Comparison of ENCODE assay signal across 8 cellular contexts in genomic region chr2:42494434-42495233, GRCh38. TPM values are rescaled to one million over a fixed set of nuclear protein-coding genes. Genes with fewer than 3 reads are reported as not detected.
DNase-seq lines count a peak whose midpoint lies in the region; ATAC-seq and TF ChIP-seq lines count a peak whose summit lies in the region.

No MANE protein-coding gene starts in this region.

- H3K4me3 ChIP-seq in GM23248 (peak overlapping the region; percentile 70), LNCaP clone FGC (ENCODE audit: low read depth, low read length) (peak overlapping the region; percentile 54), neutrophil (ENCODE audit: low read depth in 1 of 2, low read length in 1 of 2) (peak overlapping the region; percentile 49 to 62)

- in situ Hi-C loops in GM23248 (cut with MboI), result no loop called here

- no peaks in the 10 kb centered on the region for H3K9me2 ChIP-seq in GM23248 (ENCODE audit: insufficient read depth)

- no peak overlapping the region for H3K9ac ChIP-seq in GM23248

- peak; percentile 91 for DNase-seq in DMS79 (lab: John Stamatoyannopoulos, UW)
- DNase-seq in GM23248, result peak; percentile 74
- peak; percentile 63 for DNase-seq in LNCaP clone FGC (ENCODE audit: low read depth)
- DNase-seq in RPMI8226, result peak; percentile 67
- DNase-seq in activated T-helper 9 cell treated with anti-CD3 and anti-CD28 coated beads, Interleukin-2, amount 50 U/mL, for 16 hours (ENCODE audit: low read depth), result peak; percentile 52
- peak; percentile 62 to 85 for DNase-seq in foreskin keratinocyte
- peak; percentile 50 for DNase-seq in stromal cell of bone marrow (ENCODE audit: low read depth)

- peak; percentile 84 for ATAC-seq in foreskin keratinocyte

- H3K27ac ChIP-seq in GM23248 (no peak overlapping the region), foreskin keratinocyte (no peak overlapping the region), neutrophil (no peak overlapping the region)

- peak overlapping the region; percentile 88 for H3K4me2 ChIP-seq in GM23248 (ENCODE audit: unreplicated experiment)

- no peaks in the 10 kb centered on the region for H3K79me2 ChIP-seq in GM23248 (ENCODE audit: insufficient read depth)

- H3K27me3 ChIP-seq in GM23248 (replicated peaks; ENCODE audit: insufficient read depth), result peaks cover 26% of the 10 kb centered on the region
- peaks cover 69% of the 10 kb centered on the region for H3K27me3 ChIP-seq in foreskin keratinocyte
- peaks cover 86% of the 10 kb centered on the region for H3K27me3 ChIP-seq in neutrophil

- no peaks in the 10 kb centered on the region for H4K20me1 ChIP-seq in GM23248 (ENCODE audit: insufficient read depth)

- H3K4me1 ChIP-seq in GM23248 (ENCODE audit: insufficient read depth) (peaks cover 5% of the 10 kb centered on the region; the same call in 1 of the 2 replicates), foreskin keratinocyte (no peaks in the 10 kb centered on the region), neutrophil (ENCODE audit: control insufficient read depth in 1 of 2, insufficient read depth in 1 of 2, low read depth in 1 of 2, low read length in 1 of 2) (peaks cover 20 to 23% of the 10 kb centered on the region in 2 experiments)

- no peaks in the 10 kb centered on the region for H3K9me3 ChIP-seq in GM23248 (ENCODE audit: low read depth)
- no peaks in the 10 kb centered on the region for H3K9me3 ChIP-seq in neutrophil

- H3K36me3 ChIP-seq in GM23248 (ENCODE audit: low read depth), result no peaks in the 10 kb centered on the region
- no peaks in the 10 kb centered on the region for H3K36me3 ChIP-seq in neutrophil

- no peaks in the 10 kb centered on the region for H3F3A ChIP-seq in GM23248 (ENCODE audit: insufficient read depth)

- H2AFZ ChIP-seq in GM23248, result peak overlapping the region; percentile 82

- TF ChIP-seq CTCF in LNCaP clone FGC (IDR thresholded peaks at IDR 0.05; ENCODE audit: control insufficient read depth, extremely low read depth, insufficient read depth) (peak; percentile 67), foreskin keratinocyte (conservative IDR thresholded peaks at IDR 0.05) (peak; percentile 91), neutrophil (IDR thresholded peaks at IDR 0.05) (peak; percentile 51)

- 1% methylated on average over 46 to 59 of the region's 59 CpGs for WGBS in GM23248 (ENCODE audit: low coverage in 1 of 2, low lambda C conversion rate in 2 of 2, missing lambda C conversion rate in 2 of 2), 2 experiments

RNA-seq across cellular contexts. Expression of gene KCNG3, which starts 0.9 kb away (rescaled TPM):
- not detected in 2 replicates for total RNA-seq in GM23248 (2014; rRNA removed; shearing (Covaris generic))
- polyA plus RNA-seq in GM23248 (2016; fragmentation: Nextera tagmentation; extraction: Ambion mirVana) (not detected in 2 replicates), foreskin keratinocyte (not detected in 2 replicates)
- not detected in 2 replicates for total RNA-seq in foreskin keratinocyte
